Comparison of ENCODE assay signal across 15 cellular contexts in genomic region chr15:22968356-22968755, GRCh38. TPM values are rescaled to one million over a fixed set of nuclear protein-coding genes. Genes with fewer than 3 reads are reported as not detected.
DNase-seq lines count a peak whose midpoint lies in the region; ATAC-seq, FAIRE-seq and TF ChIP-seq lines count a peak whose summit lies in the region.
"Had no signal": no experiment of that assay in that cellular context is flagged by ENCODE, and none has a peak within 500 bp of the region (broad histone marks: within the 10 kb centered on the region; RNA-seq: fewer than 3 reads in every experiment).

No MANE protein-coding gene starts in this region.

- TF ChIP-seq CTCF in A549 (IDR thresholded peaks at IDR 0.05) (no peak), chondrocyte (IDR thresholded peaks at IDR 0.05) (no peak)

- no peak for TF ChIP-seq EP300 in A549 (IDR thresholded peaks at IDR 0.05)

- H3K4me3 ChIP-seq in A549 = no peak overlapping the region
- H3K4me3 ChIP-seq: esophagus muscularis mucosa, transverse colon had no signal

- peak overlapping the region; percentile 81 for H3K27ac Mint-ChIP-seq in chondrocyte (ENCODE audit: unreplicated experiment)
- H3K27ac Mint-ChIP-seq: B cell had no signal

- H3K27ac ChIP-seq in A549 = peak overlapping the region in 1 of 2 experiments; percentile 14; a peak in 1 of 6 replicates
- H3K27ac ChIP-seq: esophagus muscularis mucosa, transverse colon, VCaP had no signal

- peak overlapping the region; percentile 20 for H3K4me2 ChIP-seq in A549

- DNase-seq in A549 (ENCODE audit: low read depth in 1 of 2, low spot score in 1 of 2) (peak; percentile 38 to 65), HTR-8/SVneo (ENCODE audit: insufficient read length, low spot score) (peak; percentile 31), chondrocyte (ENCODE audit: low spot score) (no peak), kidney glomerular epithelial cell (lab: John Stamatoyannopoulos, UW) (peak; percentile 66), NCI-H2196 (lab: John Stamatoyannopoulos, UW; ENCODE audit: unreplicated experiment) (no peak), pons (ENCODE audit: low spot score) (no peak), NCI-H69 (lab: John Stamatoyannopoulos, UW) (no peak)
- DNase-seq: activated naive CD4-positive, alpha-beta T cell treated with Interleukin-2 at 50 U/mL for 16 hours; NCI-H1092; transverse colon had no signal

- no peaks in the 10 kb centered on the region for H3K27me3 Mint-ChIP-seq in chondrocyte (ENCODE audit: low read depth)

- no peak for TF ChIP-seq POLR2A in A549 (IDR thresholded peaks at IDR 0.05; ENCODE audit: low read length)

- no peak for FAIRE-seq in A549 (lab: Jason Lieb, UNC)
- FAIRE-seq in HTR-8/SVneo (lab: Jason Lieb, UNC) = no peak
- FAIRE-seq: GM12892 had no signal

- peaks cover 15% of the 10 kb centered on the region; the same call in 1 of the 3 replicates for H3K9me3 ChIP-seq in A549
- H3K9me3 ChIP-seq: esophagus muscularis mucosa, transverse colon had no signal

- CTCF ChIA-PET in A549 (lab: Yijun Ruan, JAX) = interaction anchor here (2.0 kb wide), 1 partner anchor 11 kb away, joined by 6 read pairs; the partner anchor contains the start of gene CYFIP1

- POLR2A ChIA-PET in A549 (lab: Yijun Ruan, JAX) = no interaction called here

- peaks cover 39% of the 10 kb centered on the region for H3K4me1 Mint-ChIP-seq in chondrocyte (ENCODE audit: low read depth)

- peaks cover 20% of the 10 kb centered on the region for H3K4me1 ChIP-seq in A549

- no peak overlapping the region for H3K4me3 Mint-ChIP-seq in chondrocyte (ENCODE audit: unreplicated experiment)
- H3K4me3 Mint-ChIP-seq: B cell had no signal

- WGBS in A549 (ENCODE audit: missing lambda C conversion rate) = 16% methylated on average over 5 of the region's 5 CpGs

- TF ChIP-seq RAD21 in A549 (conservative IDR thresholded peaks at IDR 0.05 in 1 of 2, IDR thresholded peaks at IDR 0.05 in 1 of 2) = no peak

- peaks cover 7% of the 10 kb centered on the region for H3K9me3 Mint-ChIP-seq in chondrocyte (ENCODE audit: low read depth)

- H3K36me3 Mint-ChIP-seq in chondrocyte (ENCODE audit: low read depth) = no peaks in the 10 kb centered on the region

- ATAC-seq in A549 = peak; percentile 83 to 85; a peak in 5 of 6 replicates
- ATAC-seq in HG02870 (IDR thresholded peaks at IDR 0.05; ENCODE audit: unreplicated experiment) = no peak

TF ChIP-seq in A549, 52 proteins besides CTCF, POLR2A, EP300 and RAD21:
- no peak for TF ChIP-seq HOXA7 (CRISPR knock-in tag; IDR thresholded peaks at IDR 0.05)
- no peak for TF ChIP-seq FOSL2 (IDR thresholded peaks at IDR 0.05)
- peak; percentile 28; the same call in 1 of the 2 replicates for TF ChIP-seq FOSL2 (CRISPR knock-in tag; IDR thresholded peaks at IDR 0.05)

RNA-seq across cellular contexts. Expression of gene CYFIP1, which starts 11.8 kb away (rescaled TPM):
- polyA plus RNA-seq in A549 (2011; rRNA removed) = 68.2 and 83.3 TPM in 2 replicates
- 60.4 TPM in 2 replicates for polyA plus RNA-seq in A549 (2012; cell fraction: cytosol; rRNA removed)
- polyA plus RNA-seq in A549 (2012; cell fraction: nucleus; rRNA removed) = 124 and 168 TPM in 2 replicates
- 69.4 to 71.2 TPM (median 70.8 TPM) in 3 replicates for polyA plus RNA-seq in A549 (2017; fragmentation: RNase III; extraction: RNeasy Plus Mini Kit Qiagen cat#74134 plus additional on column Dnase treatment)
- polyA minus RNA-seq in A549 (2011; rRNA and poly(A)+ RNA removed) = 112 and 132 TPM in 2 replicates
- total RNA-seq in chondrocyte = 98.5 to 102 TPM (median 101 TPM) in 3 replicates

Comparison
In these comparisons a context has a peak if more than half of its experiments do, and no peak if none do; other contexts are left out.
1. DNase-seq: peak in A549 (2 of 2), HTR-8/SVneo (single experiment) and kidney glomerular epithelial cell (single experiment); none in chondrocyte (single experiment), NCI-H2196 (single experiment), pons (single experiment) and NCI-H69 (single experiment).